In the genomic region with DNA sequence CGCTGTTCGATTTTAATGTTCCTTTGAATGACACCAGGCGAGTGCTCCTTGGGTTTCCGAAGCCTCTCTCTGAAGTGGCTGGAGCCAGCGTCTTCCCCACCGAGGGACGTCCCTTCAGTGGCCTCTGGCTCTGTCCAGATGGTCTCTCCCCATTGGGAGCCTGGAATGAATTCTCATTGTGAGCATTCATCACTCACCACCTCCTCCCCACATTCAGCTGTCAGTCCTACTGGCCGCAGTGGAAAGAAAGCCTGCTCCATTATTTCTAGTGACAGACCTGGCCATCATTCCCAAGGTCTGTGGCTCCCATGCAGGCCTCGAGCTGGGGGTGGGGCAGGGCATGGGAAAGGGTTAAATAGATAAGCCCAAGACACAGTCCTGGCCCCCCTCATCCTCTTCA, we compare ENCODE assay signal across 1 cellular context.
A peak's percentile ranks its signal among the peaks of the same experiment; 100 is the strongest.
TF ChIP-seq lines count a peak whose summit lies in the region.

No MANE protein-coding gene starts in this region.

TF ChIP-seq in K562, 482 proteins besides CTCF, POLR2A, EP300 and RAD21:
- TF ChIP-seq MEIS2 (IDR thresholded peaks at IDR 0.05; ENCODE audit: partially characterized antibody), result peak; percentile 32
- TF ChIP-seq ZKSCAN8 (CRISPR knock-in tag; IDR thresholded peaks at IDR 0.05), result no peak
- TF ChIP-seq ZKSCAN1 (IDR thresholded peaks at IDR 0.05; ENCODE audit: low read depth, low read length), result peak; percentile 71; the same call in 1 of the 2 replicates
- TF ChIP-seq ARHGAP35 (IDR thresholded peaks at IDR 0.05; ENCODE audit: partially characterized antibody), result no peak
- TF ChIP-seq BRD9 (IDR thresholded peaks at IDR 0.05; ENCODE audit: low read depth, partially characterized antibody), result no peak
